Comparison of ENCODE assay signal across 8 cellular contexts in genomic region chr15:72231066-72231846, GRCh38. TPM values are rescaled to one million over a fixed set of nuclear protein-coding genes. Genes with fewer than 3 reads are reported as not detected.
DNase-seq lines count a peak whose midpoint lies in the region; ATAC-seq and TF ChIP-seq lines count a peak whose summit lies in the region.

PKM (minus strand) TSS chr15:72231190; CDS start chr15:72219097, 12,093 bp downstream.

- DNase-seq in AG09309 (ENCODE audit: low read depth) (peak; percentile 96), NCI-H460 (ENCODE audit: extremely low read depth, low read depth) (peak; percentile 93), cerebellar cortex (ENCODE audit: low spot score) (peak; percentile 94), islet precursor cell (peak; percentile 99)
- DNase-seq in activated CD4-positive, CD25-positive, alpha-beta regulatory T cell treated with anti-CD3 and anti-CD28 coated beads, Interleukin-2, amount 50 U/mL, for 72 hours = peak; percentile 97
- peak; percentile 98 for DNase-seq in stimulated activated CD4-positive, alpha-beta T cell treated with anti-CD3 and anti-CD28 coated beads, Interleukin-12 subunit alpha, Interleukin-12 subunit beta, amount 100 ng/mL, for 4 hours

- H3K4me3 ChIP-seq in AG09309 (ENCODE audit: control insufficient read depth, low read depth, low read length) = peak within 1 kb of the TSS; percentile 97

- ATAC-seq in GM19035 (IDR thresholded peaks at IDR 0.05; ENCODE audit: unreplicated experiment) (peak; percentile 42), HG03354 (IDR thresholded peaks at IDR 0.05; ENCODE audit: poor library complexity, severe bottlenecking, unreplicated experiment) (peak; percentile 49)

- TF ChIP-seq CTCF in AG09309 (IDR thresholded peaks at IDR 0.05; ENCODE audit: control insufficient read depth, insufficient read depth, low read depth, low read length, missing control alignments) = no peak

RNA-seq across cellular contexts. Expression of gene PKM, which starts in this region (rescaled TPM):
- 858 and 924 TPM in 2 replicates for total RNA-seq in NCI-H460 (2014; rRNA removed; shearing (Covaris generic))
- polyA plus RNA-seq in NCI-H460 (2014; cell fraction: nucleus; rRNA removed) = 1,397 and 1,512 TPM in 2 replicates

Comparison
In these comparisons a context has a peak if more than half of its experiments do, and no peak if none do; other contexts are left out.
1. Peak in every context shown above with its lines: DNase-seq, ATAC-seq and H3K4me3 ChIP-seq.